Comparison of ENCODE assay signal across 17 cellular contexts in genomic region chr18:46793565-46793964, GRCh38.
DNase-seq lines count a peak whose midpoint lies in the region; ATAC-seq and TF ChIP-seq lines count a peak whose summit lies in the region.
"Had no signal": no experiment of that assay in that cellular context is flagged by ENCODE, and none has a peak within 500 bp of the region (broad histone marks: within the 10 kb centered on the region; RNA-seq: fewer than 3 reads in every experiment).

No MANE protein-coding gene starts in this region.

- H3K4me1 ChIP-seq in NT2/D1 (ENCODE audit: insufficient read depth, insufficient read length), result no peaks in the 10 kb centered on the region
- H3K4me1 ChIP-seq: ascending aorta, esophagus squamous epithelium, sigmoid colon, upper lobe of left lung had no signal

- H3K27me3 ChIP-seq in NT2/D1 (ENCODE audit: insufficient read depth, insufficient read length), result no peaks in the 10 kb centered on the region
- H3K27me3 ChIP-seq: ascending aorta, esophagus squamous epithelium, sigmoid colon, upper lobe of left lung had no signal

- no peak overlapping the region for H3K4me3 ChIP-seq in AG10803 (ENCODE audit: low read length)
- no peak overlapping the region for H3K4me3 ChIP-seq in NT2/D1 (ENCODE audit: insufficient read length, low read depth)
- H3K4me3 ChIP-seq in fibroblast of mammary gland (ENCODE audit: control insufficient read depth, low read depth, low read length), result no peak overlapping the region
- H3K4me3 ChIP-seq: ascending aorta, esophagus squamous epithelium, lung, sigmoid colon, upper lobe of left lung had no signal

- 0 out of 2 replicates have a peak, but pooled peaks have one; percentile 13 for TF ChIP-seq CTCF in AG10803 (conservative IDR thresholded peaks at IDR 0.05; ENCODE audit: low read length)
- TF ChIP-seq CTCF in fibroblast of mammary gland (conservative IDR thresholded peaks at IDR 0.05; ENCODE audit: control insufficient read depth, insufficient read depth, low read depth, low read length), result peak; percentile 9

- no peak for ATAC-seq in HG03108 (IDR thresholded peaks at IDR 0.05; ENCODE audit: unreplicated experiment)
- ATAC-seq in HG03039 (IDR thresholded peaks at IDR 0.05; ENCODE audit: unreplicated experiment), result no peak
- ATAC-seq: stimulated activated memory B cell treated with anti-CD40 and anti-IgM and Interleukin-4, amounts not matched to agents 10 μg/mL and 1 μg/mL and 100 μg/mL, for 72 hours had no signal

- DNase-seq in AG10803 (ENCODE audit: low read depth) (no peak), DMS79 treated with DMSO at 0.1 percent for 48 hours (lab: John Stamatoyannopoulos, UW) (peak; percentile 49), NT2/D1 (ENCODE audit: low read depth, low spot score) (peak; percentile 6), fibroblast of mammary gland (ENCODE audit: low read depth) (no peak), HK-2 (ENCODE audit: unreplicated experiment) (no peak)
- DNase-seq: activated gamma-delta T cell treated with Interleukin-2 at 50 U/mL for 16 hours, esophagus squamous epithelium, NCI-H524 treated with DMSO at 0.1 percent for 48 hours, nephron progenitor cell, Right ventricle myocardium superior, sigmoid colon, upper lobe of left lung had no signal

- no peaks in the 10 kb centered on the region for H3K36me3 ChIP-seq in NT2/D1 (ENCODE audit: insufficient read depth, insufficient read length, low read length)
- H3K36me3 ChIP-seq: ascending aorta, esophagus squamous epithelium, sigmoid colon, upper lobe of left lung had no signal

- peaks cover 15% of the 10 kb centered on the region; the same call in 1 of the 2 replicates for H3K9me3 ChIP-seq in NT2/D1 (ENCODE audit: insufficient read depth, low read length)
- H3K9me3 ChIP-seq: ascending aorta, esophagus squamous epithelium, sigmoid colon, upper lobe of left lung had no signal

- no peak overlapping the region for H3K9ac ChIP-seq in NT2/D1 (ENCODE audit: insufficient read length, low read depth)

Comparison
In these comparisons a context has a peak if more than half of its experiments do, and no peak if none do; other contexts are left out.
1. DNase-seq: peak in DMS79 treated with DMSO at 0.1 percent for 48 hours (single experiment) and NT2/D1 (single experiment); none in AG10803 (single experiment), fibroblast of mammary gland (single experiment) and HK-2 (single experiment).